ENCODE assay signal across 1 cellular context in the genomic region with DNA sequence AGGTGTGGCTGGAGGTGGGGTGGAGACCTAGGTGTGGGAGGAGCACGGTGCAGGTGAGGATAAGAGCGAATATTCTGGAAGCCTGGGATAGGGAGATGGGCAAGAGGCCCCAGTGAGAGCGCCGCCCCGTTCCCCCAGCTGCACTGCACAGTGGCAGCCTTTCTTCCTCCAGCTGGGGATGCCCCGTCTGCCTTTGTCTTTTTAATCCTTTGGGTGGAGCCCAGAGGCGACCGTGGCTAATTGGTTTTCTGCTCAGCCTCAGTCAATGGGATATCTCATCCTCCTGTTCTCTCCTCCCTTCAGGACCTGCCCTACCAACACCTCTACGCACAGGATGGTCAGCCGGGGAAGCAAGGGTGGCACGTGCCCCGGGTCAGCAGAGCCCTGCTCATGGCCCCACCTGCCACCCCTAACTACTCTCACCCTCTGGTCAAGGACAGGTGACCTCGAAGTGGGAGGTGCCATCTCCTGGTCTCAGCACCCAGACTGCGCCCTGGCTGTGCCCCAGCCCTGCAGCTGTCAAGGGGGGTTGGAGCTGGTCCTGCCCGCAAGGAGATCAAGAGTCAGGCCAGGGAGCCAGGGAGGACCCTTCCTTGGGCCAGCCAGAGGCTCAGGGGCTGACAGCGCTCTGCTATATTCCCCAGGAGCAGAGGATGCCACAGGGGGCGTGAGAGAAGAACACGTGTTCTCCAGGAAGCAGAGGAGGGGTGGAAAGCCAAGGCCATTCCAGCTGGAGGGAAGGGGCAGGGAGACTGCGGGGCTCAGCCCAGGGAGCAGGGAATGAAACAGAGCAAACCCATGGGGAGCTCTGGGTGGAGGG.
TF ChIP-seq lines count a peak whose summit lies in the region.

No MANE protein-coding gene starts in this region.

TF ChIP-seq in HepG2, 621 proteins besides CTCF, POLR2A, EP300 and RAD21 (continues in another document):
- TF ChIP-seq ARID5B (CRISPR knock-in tag; IDR thresholded peaks at IDR 0.05) (no peak; the same call in 1 of the 2 replicates), MAX (IDR thresholded peaks at IDR 0.05) (no peak), ZNF629 (CRISPR knock-in tag; conservative IDR thresholded peaks at IDR 0.05) (0 out of 2 replicates have a peak, but pooled peaks have one; percentile 25), ZNF646 (CRISPR knock-in tag; IDR thresholded peaks at IDR 0.05) (no peak), ZNF772 (CRISPR knock-in tag; IDR thresholded peaks at IDR 0.05) (no peak; the same call in 1 of the 2 replicates), SMAD1 (CRISPR knock-in tag; IDR thresholded peaks at IDR 0.05; ENCODE audit: borderline replicate concordance, low read depth) (no peak), TBL1XR1 (IDR thresholded peaks at IDR 0.05; ENCODE audit: borderline replicate concordance, low read length, partially characterized antibody) (no peak), ZNF746 (CRISPR knock-in tag; IDR thresholded peaks at IDR 0.05) (0 out of 2 replicates have a peak, but pooled peaks have one; percentile 15), MBNL3 (CRISPR knock-in tag; conservative IDR thresholded peaks at IDR 0.05) (no peak), IKZF4 (CRISPR knock-in tag; IDR thresholded peaks at IDR 0.05; ENCODE audit: borderline replicate concordance, low read depth, not compliant biosample characterization) (no peak), HDAC2 (CRISPR knock-in tag; IDR thresholded peaks at IDR 0.05) (peak; percentile 51), MXD4 (CRISPR knock-in tag; IDR thresholded peaks at IDR 0.05) (peak; percentile 69; the same call in 1 of the 2 replicates), ZNF577 (CRISPR knock-in tag; IDR thresholded peaks at IDR 0.05; ENCODE audit: borderline replicate concordance, low read depth) (0 out of 2 replicates have a peak, but pooled peaks have one; percentile 67), NR2F1 (CRISPR knock-in tag; IDR thresholded peaks at IDR 0.05) (peak in 1 of 2 experiments; percentile 50; a peak in 1 of 4 replicates)
- TF ChIP-seq, protein P1, sequence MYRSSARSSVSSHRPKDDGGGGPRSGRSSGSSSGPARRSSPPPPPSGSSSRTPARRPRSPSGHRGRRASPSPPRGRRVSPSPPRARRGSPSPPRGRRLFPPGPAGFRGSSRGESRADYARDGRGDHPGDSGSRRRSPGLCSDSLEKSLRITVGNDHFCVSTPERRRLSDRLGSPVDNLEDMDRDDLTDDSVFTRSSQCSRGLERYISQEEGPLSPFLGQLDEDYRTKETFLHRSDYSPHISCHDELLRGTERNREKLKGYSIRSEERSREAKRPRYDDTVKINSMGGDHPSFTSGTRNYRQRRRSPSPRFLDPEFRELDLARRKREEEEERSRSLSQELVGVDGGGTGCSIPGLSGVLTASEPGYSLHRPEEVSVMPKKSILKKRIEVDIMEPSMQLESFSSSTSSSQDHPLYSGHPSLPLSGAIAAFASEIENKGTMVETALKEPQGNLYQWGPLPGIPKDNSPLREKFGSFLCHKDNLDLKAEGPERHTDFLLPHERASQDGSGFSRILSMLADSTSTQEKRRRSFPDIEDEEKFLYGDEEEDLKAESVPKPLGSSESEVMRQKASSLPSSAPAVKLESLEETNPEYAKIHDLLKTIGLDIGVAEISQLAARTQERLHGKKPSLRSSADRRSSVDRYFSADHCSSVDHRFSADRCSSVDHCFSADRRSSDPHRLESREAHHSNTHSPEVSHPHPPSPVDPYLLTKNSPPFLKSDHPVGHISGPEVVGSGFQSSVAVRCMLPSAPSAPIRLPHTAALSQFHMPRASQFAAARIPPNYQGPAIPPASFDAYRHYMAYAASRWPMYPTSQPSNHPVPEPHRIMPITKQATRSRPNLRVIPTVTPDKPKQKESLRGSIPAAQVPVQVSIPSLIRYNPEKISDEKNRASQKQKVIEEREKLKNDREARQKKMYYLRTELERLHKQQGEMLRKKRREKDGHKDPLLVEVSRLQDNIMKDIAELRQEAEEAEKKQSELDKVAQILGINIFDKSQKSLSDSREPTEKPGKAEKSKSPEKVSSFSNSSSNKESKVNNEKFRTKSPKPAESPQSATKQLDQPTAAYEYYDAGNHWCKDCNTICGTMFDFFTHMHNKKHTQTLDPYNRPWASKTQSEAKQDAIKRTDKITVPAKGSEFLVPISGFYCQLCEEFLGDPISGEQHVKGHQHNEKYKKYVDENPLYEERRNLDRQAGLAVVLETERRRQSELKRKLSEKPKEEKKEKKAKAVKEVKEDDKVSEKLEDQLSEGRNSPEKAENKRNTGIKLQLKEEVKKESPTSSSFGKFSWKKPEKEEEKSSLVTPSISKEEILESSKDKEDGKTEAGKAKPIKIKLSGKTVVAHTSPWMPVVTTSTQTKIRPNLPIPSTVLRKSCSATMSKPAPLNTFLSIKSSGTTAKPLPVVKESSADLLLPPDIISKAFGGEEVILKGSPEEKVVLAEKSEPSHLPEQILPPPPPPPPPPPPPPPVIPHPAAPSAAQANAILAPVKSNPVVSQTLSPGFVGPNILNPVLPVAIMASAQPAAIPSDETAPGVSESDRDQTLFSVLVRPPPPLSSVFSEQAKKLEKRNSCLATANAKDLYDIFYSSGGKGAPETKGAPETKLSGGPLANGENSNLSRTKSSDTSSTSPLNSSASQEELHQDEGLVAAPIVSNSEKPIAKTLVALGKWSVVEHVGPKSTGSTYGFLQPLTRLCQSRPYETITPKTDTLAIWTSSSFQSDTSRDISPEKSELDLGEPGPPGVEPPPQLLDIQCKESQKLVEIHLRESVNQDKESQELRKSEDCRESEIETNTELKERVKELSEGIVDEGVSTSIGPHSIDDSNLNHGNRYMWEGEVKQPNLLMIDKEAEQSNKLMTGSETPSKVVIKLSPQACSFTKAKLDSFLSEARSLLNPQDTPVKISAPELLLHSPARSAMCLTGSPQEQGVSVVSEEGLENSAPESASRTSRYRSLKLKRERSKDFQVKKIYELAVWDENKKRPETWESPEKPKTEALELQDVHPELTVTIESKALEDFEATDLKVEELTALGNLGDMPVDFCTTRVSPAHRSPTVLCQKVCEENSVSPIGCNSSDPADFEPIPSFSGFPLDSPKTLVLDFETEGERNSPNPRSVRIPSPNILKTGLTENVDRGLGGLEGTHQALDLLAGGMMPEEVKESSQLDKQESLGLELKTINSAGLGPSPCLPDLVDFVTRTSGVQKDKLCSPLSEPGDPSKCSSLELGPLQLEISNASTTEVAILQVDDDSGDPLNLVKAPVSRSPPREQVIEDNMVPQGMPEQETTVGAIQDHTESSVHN (CRISPR knock-in tag; IDR thresholded peaks at IDR 0.05) = 0 out of 2 replicates have a peak, but pooled peaks have one; percentile 31
- TF ChIP-seq, protein P2, sequence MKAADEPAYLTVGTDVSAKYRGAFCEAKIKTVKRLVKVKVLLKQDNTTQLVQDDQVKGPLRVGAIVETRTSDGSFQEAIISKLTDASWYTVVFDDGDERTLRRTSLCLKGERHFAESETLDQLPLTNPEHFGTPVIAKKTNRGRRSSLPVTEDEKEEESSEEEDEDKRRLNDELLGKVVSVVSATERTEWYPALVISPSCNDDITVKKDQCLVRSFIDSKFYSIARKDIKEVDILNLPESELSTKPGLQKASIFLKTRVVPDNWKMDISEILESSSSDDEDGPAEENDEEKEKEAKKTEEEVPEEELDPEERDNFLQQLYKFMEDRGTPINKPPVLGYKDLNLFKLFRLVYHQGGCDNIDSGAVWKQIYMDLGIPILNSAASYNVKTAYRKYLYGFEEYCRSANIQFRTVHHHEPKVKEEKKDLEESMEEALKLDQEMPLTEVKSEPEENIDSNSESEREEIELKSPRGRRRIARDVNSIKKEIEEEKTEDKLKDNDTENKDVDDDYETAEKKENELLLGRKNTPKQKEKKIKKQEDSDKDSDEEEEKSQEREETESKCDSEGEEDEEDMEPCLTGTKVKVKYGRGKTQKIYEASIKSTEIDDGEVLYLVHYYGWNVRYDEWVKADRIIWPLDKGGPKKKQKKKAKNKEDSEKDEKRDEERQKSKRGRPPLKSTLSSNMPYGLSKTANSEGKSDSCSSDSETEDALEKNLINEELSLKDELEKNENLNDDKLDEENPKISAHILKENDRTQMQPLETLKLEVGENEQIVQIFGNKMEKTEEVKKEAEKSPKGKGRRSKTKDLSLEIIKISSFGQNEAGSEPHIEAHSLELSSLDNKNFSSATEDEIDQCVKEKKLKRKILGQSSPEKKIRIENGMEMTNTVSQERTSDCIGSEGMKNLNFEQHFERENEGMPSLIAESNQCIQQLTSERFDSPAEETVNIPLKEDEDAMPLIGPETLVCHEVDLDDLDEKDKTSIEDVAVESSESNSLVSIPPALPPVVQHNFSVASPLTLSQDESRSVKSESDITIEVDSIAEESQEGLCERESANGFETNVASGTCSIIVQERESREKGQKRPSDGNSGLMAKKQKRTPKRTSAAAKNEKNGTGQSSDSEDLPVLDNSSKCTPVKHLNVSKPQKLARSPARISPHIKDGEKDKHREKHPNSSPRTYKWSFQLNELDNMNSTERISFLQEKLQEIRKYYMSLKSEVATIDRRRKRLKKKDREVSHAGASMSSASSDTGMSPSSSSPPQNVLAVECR (CRISPR knock-in tag; IDR thresholded peaks at IDR 0.05; ENCODE audit: borderline replicate concordance) = 0 out of 2 replicates have a peak, but pooled peaks have one; percentile 35
- TF ChIP-seq, protein P3, sequence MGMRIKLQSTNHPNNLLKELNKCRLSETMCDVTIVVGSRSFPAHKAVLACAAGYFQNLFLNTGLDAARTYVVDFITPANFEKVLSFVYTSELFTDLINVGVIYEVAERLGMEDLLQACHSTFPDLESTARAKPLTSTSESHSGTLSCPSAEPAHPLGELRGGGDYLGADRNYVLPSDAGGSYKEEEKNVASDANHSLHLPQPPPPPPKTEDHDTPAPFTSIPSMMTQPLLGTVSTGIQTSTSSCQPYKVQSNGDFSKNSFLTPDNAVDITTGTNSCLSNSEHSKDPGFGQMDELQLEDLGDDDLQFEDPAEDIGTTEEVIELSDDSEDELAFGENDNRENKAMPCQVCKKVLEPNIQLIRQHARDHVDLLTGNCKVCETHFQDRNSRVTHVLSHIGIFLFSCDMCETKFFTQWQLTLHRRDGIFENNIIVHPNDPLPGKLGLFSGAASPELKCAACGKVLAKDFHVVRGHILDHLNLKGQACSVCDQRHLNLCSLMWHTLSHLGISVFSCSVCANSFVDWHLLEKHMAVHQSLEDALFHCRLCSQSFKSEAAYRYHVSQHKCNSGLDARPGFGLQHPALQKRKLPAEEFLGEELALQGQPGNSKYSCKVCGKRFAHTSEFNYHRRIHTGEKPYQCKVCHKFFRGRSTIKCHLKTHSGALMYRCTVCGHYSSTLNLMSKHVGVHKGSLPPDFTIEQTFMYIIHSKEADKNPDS (CRISPR knock-in tag; IDR thresholded peaks at IDR 0.05) = 0 out of 2 replicates have a peak, but pooled peaks have one; percentile 49
